9 cellular contexts compared by ENCODE assay signal in the genomic region with DNA sequence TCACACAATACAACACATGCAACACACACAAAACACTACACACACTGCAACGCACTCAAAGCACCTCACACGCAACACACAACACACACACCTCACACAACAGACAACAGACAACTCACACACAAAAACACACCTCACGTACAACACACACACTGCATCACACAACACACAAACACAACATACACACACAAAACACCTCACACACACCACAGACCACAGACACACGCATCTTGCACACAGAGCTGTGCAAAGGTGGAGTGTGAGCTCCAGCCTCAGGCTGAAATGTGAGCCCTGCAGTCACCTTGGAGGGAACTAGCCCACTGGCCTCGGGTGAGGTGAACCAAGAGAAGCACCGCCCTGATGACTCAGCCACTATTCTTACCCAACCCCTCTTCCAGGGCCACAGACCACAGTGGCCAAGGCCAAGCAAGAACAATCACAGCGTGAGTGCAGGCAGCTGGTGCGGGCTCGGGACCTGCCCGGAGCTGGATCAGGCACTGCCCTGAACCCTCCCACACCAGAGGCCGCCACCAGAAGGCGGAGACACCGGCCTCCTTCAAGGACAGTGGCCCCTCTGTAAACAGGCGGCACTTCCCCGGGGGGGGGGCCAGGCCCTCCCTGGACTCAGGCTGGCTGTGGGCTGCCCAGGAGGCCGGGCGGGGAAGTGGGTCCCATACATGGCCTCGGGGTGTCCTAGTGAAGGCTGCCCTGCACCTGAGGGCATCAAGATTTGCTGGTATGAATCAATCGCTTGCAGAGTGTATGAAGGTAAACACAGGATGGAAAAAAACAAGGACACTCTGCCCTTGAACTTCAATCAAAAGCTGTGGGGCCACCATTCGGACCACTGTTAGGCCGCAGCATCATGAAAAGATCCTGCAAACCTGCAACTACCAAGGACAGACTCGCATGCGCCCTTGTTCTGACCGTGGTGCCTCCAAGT.
DNase-seq lines count a peak whose midpoint lies in the region; ATAC-seq and TF ChIP-seq lines count a peak whose summit lies in the region.
"Had no signal": no experiment of that assay in that cellular context is flagged by ENCODE, and none has a peak within 500 bp of the region (broad histone marks: within the 10 kb centered on the region; RNA-seq: fewer than 3 reads in every experiment).

No MANE protein-coding gene starts in this region.

- ATAC-seq in activated CD4-positive, alpha-beta T cell treated with anti-CD3 and anti-CD28 coated beads for 36 hours, result peak; percentile 72
- ATAC-seq in GM21737 (IDR thresholded peaks at IDR 0.05; ENCODE audit: unreplicated experiment), result peak; percentile 74
- ATAC-seq in T-helper 17 cell, result peak; percentile 50
- peak; percentile 91 for ATAC-seq in foreskin keratinocyte

- no peak overlapping the region for H3K27ac Mint-ChIP-seq in activated CD4-positive, alpha-beta T cell treated with anti-CD3 and anti-CD28 coated beads for 36 hours
- H3K27ac Mint-ChIP-seq in T-helper 17 cell, result no peak overlapping the region
- H3K27ac Mint-ChIP-seq: dendritic cell treated with granulocyte-macrophage colony-stimulating factor and Interleukin-4, amounts not matched to agents 40 ng/mL and 50 ng/mL, for 4 days had no signal

- no peak overlapping the region for H2AFZ ChIP-seq in trophoblast cell (ENCODE audit: insufficient read depth, low read length, poor library complexity)

- H3K4me3 Mint-ChIP-seq in activated CD4-positive, alpha-beta T cell treated with anti-CD3 and anti-CD28 coated beads for 36 hours, result no peak overlapping the region
- H3K4me3 Mint-ChIP-seq in T-helper 17 cell, result no peak overlapping the region
- H3K4me3 Mint-ChIP-seq: dendritic cell treated with granulocyte-macrophage colony-stimulating factor and Interleukin-4, amounts not matched to agents 40 ng/mL and 50 ng/mL, for 4 days had no signal

- no peak overlapping the region for H3K27ac ChIP-seq in foreskin keratinocyte
- peak overlapping the region; percentile 61 for H3K27ac ChIP-seq in trophoblast cell (ENCODE audit: low read depth, low read length)

- H3K27me3 ChIP-seq in foreskin keratinocyte, result no peaks in the 10 kb centered on the region
- H3K27me3 ChIP-seq in trophoblast cell (ENCODE audit: insufficient read depth, low read length), result no peaks in the 10 kb centered on the region

- peak overlapping the region; percentile 50 for H2BK120ac ChIP-seq in trophoblast cell (ENCODE audit: insufficient read depth, low read length, poor library complexity)

- H4K91ac ChIP-seq in trophoblast cell (ENCODE audit: low read depth, low read length), result peak overlapping the region; percentile 53

- peak overlapping the region; percentile 66 for H4K8ac ChIP-seq in trophoblast cell (ENCODE audit: low read depth, low read length)

- peak overlapping the region; percentile 15 for H2BK12ac ChIP-seq in trophoblast cell (ENCODE audit: low read length)

- peaks cover 2% of the 10 kb centered on the region for H3K4me1 Mint-ChIP-seq in activated CD4-positive, alpha-beta T cell treated with anti-CD3 and anti-CD28 coated beads for 36 hours
- no peaks in the 10 kb centered on the region for H3K4me1 Mint-ChIP-seq in T-helper 17 cell

- CTCF ChIA-PET in activated CD4-positive, alpha-beta T cell treated with anti-CD3 and anti-CD28 coated beads for 36 hours (lab: Charles Lee), result no interaction called here

- peak overlapping the region; percentile 22 for H3K4me2 ChIP-seq in trophoblast cell (ENCODE audit: low read length)

- WGBS in trophoblast cell (ENCODE audit: extremely low coverage, insufficient coverage, insufficient read length), result 100% methylated on average over 4 of the region's 24 CpGs

- peak; percentile 41 for DNase-seq in activated CD4-positive, alpha-beta T cell treated with anti-CD3 and anti-CD28 coated beads for 36 hours
- no peak for DNase-seq in activated CD4-positive, alpha-beta T cell treated with anti-CD3 and anti-CD28 coated beads for 1 hour
- DNase-seq in HT1080 (ENCODE audit: low read depth) (peak; percentile 97), T-helper 17 cell (no peak), foreskin keratinocyte (peak; percentile 64 to 76), trophoblast cell (peak; percentile 98), NCI-H2227 treated with DMSO at 0.1 percent for 48 hours (lab: John Stamatoyannopoulos, UW) (no peak)

- H3K36me3 ChIP-seq in trophoblast cell (ENCODE audit: control insufficient read depth in 1 of 2, insufficient read depth in 2 of 2, low read length in 2 of 2), result peaks cover 38 to 67% of the 10 kb centered on the region in 2 experiments

- no peak overlapping the region for H4K12ac ChIP-seq in trophoblast cell (ENCODE audit: low read depth, low read length)

- peak overlapping the region; percentile 79 for H3K18ac ChIP-seq in trophoblast cell (ENCODE audit: low read length)

- H3K23ac ChIP-seq in trophoblast cell (ENCODE audit: low read length), result peak overlapping the region; percentile 58

- POLR2A ChIA-PET in activated CD4-positive, alpha-beta T cell treated with anti-CD3 and anti-CD28 coated beads for 36 hours (lab: Charles Lee), result no interaction called here

- peaks cover 30% of the 10 kb centered on the region for H3K79me1 ChIP-seq in trophoblast cell (ENCODE audit: low read length)

- H3K4me1 ChIP-seq in foreskin keratinocyte, result no peaks in the 10 kb centered on the region
- H3K4me1 ChIP-seq in trophoblast cell (ENCODE audit: control insufficient read depth in 1 of 2, insufficient read depth in 2 of 2, low read length in 2 of 2), result peaks cover 46 to 49% of the 10 kb centered on the region in 2 experiments

- no peaks in the 10 kb centered on the region for H3K9me3 Mint-ChIP-seq in activated CD4-positive, alpha-beta T cell treated with anti-CD3 and anti-CD28 coated beads for 36 hours (ENCODE audit: low read depth)
- H3K9me3 Mint-ChIP-seq: dendritic cell treated with granulocyte-macrophage colony-stimulating factor and Interleukin-4, amounts not matched to agents 40 ng/mL and 50 ng/mL, for 4 days had no signal

- H3K4ac ChIP-seq in trophoblast cell (ENCODE audit: low read depth, low read length), result peak overlapping the region; percentile 12

- intact Hi-C loops in activated CD4-positive, alpha-beta T cell treated with anti-CD3 and anti-CD28 coated beads for 36 hours (cut with DNase I, micrococcal nuclease), result no loop called here

- peaks cover 2% of the 10 kb centered on the region for H3K27me3 Mint-ChIP-seq in activated CD4-positive, alpha-beta T cell treated with anti-CD3 and anti-CD28 coated beads for 36 hours
- H3K27me3 Mint-ChIP-seq in T-helper 17 cell, result no peaks in the 10 kb centered on the region
- H3K27me3 Mint-ChIP-seq: dendritic cell treated with granulocyte-macrophage colony-stimulating factor and Interleukin-4, amounts not matched to agents 40 ng/mL and 50 ng/mL, for 4 days had no signal

- peak overlapping the region; percentile 7 for H3K14ac ChIP-seq in trophoblast cell (ENCODE audit: low read length)

- H3K9ac ChIP-seq in trophoblast cell (ENCODE audit: low read length), result no peak overlapping the region

- H3K79me2 ChIP-seq in trophoblast cell (ENCODE audit: control insufficient read depth, insufficient read depth, low read length, poor library complexity), result peaks cover 27% of the 10 kb centered on the region

- H2BK5ac ChIP-seq in trophoblast cell (ENCODE audit: low read depth, low read length, poor library complexity), result peak overlapping the region; percentile 23

- H3K36me3 Mint-ChIP-seq in activated CD4-positive, alpha-beta T cell treated with anti-CD3 and anti-CD28 coated beads for 36 hours (ENCODE audit: low read depth), result no peaks in the 10 kb centered on the region
- H3K36me3 Mint-ChIP-seq in T-helper 17 cell (ENCODE audit: low read depth), result no peaks in the 10 kb centered on the region

- peak overlapping the region; percentile 5 for H2AK5ac ChIP-seq in trophoblast cell (ENCODE audit: low read length)

- H3K4me3 ChIP-seq in trophoblast cell (ENCODE audit: low read depth, low read length), result peak overlapping the region; percentile 27

- no peak for TF ChIP-seq CTCF in foreskin keratinocyte (conservative IDR thresholded peaks at IDR 0.05)

- no peaks in the 10 kb centered on the region for H3K9me3 ChIP-seq in T-helper 17 cell (ENCODE audit: control insufficient read depth, low read length, poor library complexity, severe bottlenecking)
- H3K9me3 ChIP-seq in trophoblast cell (ENCODE audit: insufficient read depth, low read depth, low read length), result peaks cover 3% of the 10 kb centered on the region

Comparison
In these comparisons a context has a peak if more than half of its experiments do, and no peak if none do; other contexts are left out.
1. DNase-seq: peak in activated CD4-positive, alpha-beta T cell treated with anti-CD3 and anti-CD28 coated beads for 36 hours (single experiment), HT1080 (single experiment), foreskin keratinocyte (2 of 2) and trophoblast cell (2 of 2); none in activated CD4-positive, alpha-beta T cell treated with anti-CD3 and anti-CD28 coated beads for 1 hour (single experiment), T-helper 17 cell (0 of 3) and NCI-H2227 treated with DMSO at 0.1 percent for 48 hours (single experiment).
2. Peak in every context shown above with its lines, with median percentiles within 50 percentile points of each other: ATAC-seq.